Comparison of ENCODE assay signal across 1 cellular context in genomic region chr3:48518069-48518468, GRCh38.
TF ChIP-seq lines count a peak whose summit lies in the region.

No MANE protein-coding gene starts in this region.

TF ChIP-seq in GM12878, 131 proteins besides CTCF, POLR2A, EP300 and RAD21:
- TF ChIP-seq RB1 (IDR thresholded peaks at IDR 0.05; ENCODE audit: borderline replicate concordance) (no peak), SMAD5 (IDR thresholded peaks at IDR 0.05; ENCODE audit: low read depth) (no peak), MLLT1 (IDR thresholded peaks at IDR 0.05) (no peak), ATF2 (IDR thresholded peaks at IDR 0.05; ENCODE audit: low read length) (no peak), BMI1 (IDR thresholded peaks at IDR 0.05; ENCODE audit: borderline replicate concordance) (no peak), TAF1 (IDR thresholded peaks at IDR 0.05; ENCODE audit: borderline replicate concordance, low read depth, low read length) (no peak), ZBTB40 (IDR thresholded peaks at IDR 0.05; ENCODE audit: borderline replicate concordance) (no peak), RUNX3 (IDR thresholded peaks at IDR 0.05; ENCODE audit: low read length) (no peak), RAD51 (IDR thresholded peaks at IDR 0.05) (no peak)
